14 cellular contexts compared by ENCODE assay signal in genomic region chr7:89837515-89837914, GRCh38.
DNase-seq lines count a peak whose midpoint lies in the region; ATAC-seq and TF ChIP-seq lines count a peak whose summit lies in the region.
"Had no signal": no experiment of that assay in that cellular context is flagged by ENCODE, and none has a peak within 500 bp of the region (broad histone marks: within the 10 kb centered on the region; RNA-seq: fewer than 3 reads in every experiment).

No MANE protein-coding gene starts in this region.

- no peaks in the 10 kb centered on the region for H3K36me3 ChIP-seq in MG63
- H3K36me3 ChIP-seq: tibial artery had no signal

- no peak for TF ChIP-seq CTCF in astrocyte of the cerebellum (IDR thresholded peaks at IDR 0.05; ENCODE audit: low read depth, low read length, missing control alignments)

- no peak overlapping the region for H3K4me3 Mint-ChIP-seq in stimulated activated effector memory CD8-positive, alpha-beta T cell treated with anti-CD3 and anti-CD28 coated beads, Interleukin-12 subunit alpha, Interleukin-12 subunit beta, amount 100 ng/mL, for 72 hours
- H3K4me3 Mint-ChIP-seq: activated naive CD8-positive, alpha-beta T cell treated with anti-CD3 and anti-CD28 coated beads, Interleukin-2, amount 50 U/mL, for 24 hours; effector memory CD8-positive, alpha-beta T cell; mesothelial cell of epicardium had no signal

- no peaks in the 10 kb centered on the region for H3K9me3 ChIP-seq in MG63
- H3K9me3 ChIP-seq: tibial artery had no signal

- H3K27me3 ChIP-seq in MG63 = no peaks in the 10 kb centered on the region
- H3K27me3 ChIP-seq: tibial artery had no signal

- no peak overlapping the region for H3K27ac Mint-ChIP-seq in stimulated activated effector memory CD8-positive, alpha-beta T cell treated with anti-CD3 and anti-CD28 coated beads, Interleukin-12 subunit alpha, Interleukin-12 subunit beta, amount 100 ng/mL, for 72 hours
- H3K27ac Mint-ChIP-seq: activated naive CD8-positive, alpha-beta T cell treated with anti-CD3 and anti-CD28 coated beads, Interleukin-2, amount 50 U/mL, for 24 hours; effector memory CD8-positive, alpha-beta T cell; mesothelial cell of epicardium had no signal

- no peaks in the 10 kb centered on the region for H3K4me1 Mint-ChIP-seq in stimulated activated effector memory CD8-positive, alpha-beta T cell treated with anti-CD3 and anti-CD28 coated beads, Interleukin-12 subunit alpha, Interleukin-12 subunit beta, amount 100 ng/mL, for 72 hours
- H3K4me1 Mint-ChIP-seq: activated naive CD8-positive, alpha-beta T cell treated with anti-CD3 and anti-CD28 coated beads, Interleukin-2, amount 50 U/mL, for 24 hours had no signal

- in situ Hi-C loops in astrocyte of the cerebellum (cut with HindIII; ENCODE audit: low sequenced_read_pairs) = no loop called here

- DNase-seq in AG08395 (ENCODE audit: low spot score) (peak; percentile 14), MG63 (peak; percentile 61), astrocyte of the cerebellum (ENCODE audit: low read depth) (peak; percentile 80), kidney tubule cell (ENCODE audit: low spot score) (peak; percentile 55)
- DNase-seq in stimulated activated effector memory CD8-positive, alpha-beta T cell treated with anti-CD3 and anti-CD28 coated beads, Interleukin-12 subunit alpha, Interleukin-12 subunit beta, amount 100 ng/mL, for 72 hours (ENCODE audit: low spot score in 2 of 2) = no peak
- DNase-seq: activated naive CD8-positive, alpha-beta T cell treated with anti-CD3 and anti-CD28 coated beads, Interleukin-2, amount 50 U/mL, for 24 hours; effector memory CD8-positive, alpha-beta T cell; NCI-H1105; T-helper 2 cell; tibial artery had no signal

- no peaks in the 10 kb centered on the region for H3K36me3 Mint-ChIP-seq in stimulated activated effector memory CD8-positive, alpha-beta T cell treated with anti-CD3 and anti-CD28 coated beads, Interleukin-12 subunit alpha, Interleukin-12 subunit beta, amount 100 ng/mL, for 72 hours
- H3K36me3 Mint-ChIP-seq: mesothelial cell of epicardium had no signal

- no peaks in the 10 kb centered on the region for H3K9me3 Mint-ChIP-seq in stimulated activated effector memory CD8-positive, alpha-beta T cell treated with anti-CD3 and anti-CD28 coated beads, Interleukin-12 subunit alpha, Interleukin-12 subunit beta, amount 100 ng/mL, for 72 hours
- H3K9me3 Mint-ChIP-seq: activated naive CD8-positive, alpha-beta T cell treated with anti-CD3 and anti-CD28 coated beads, Interleukin-2, amount 50 U/mL, for 24 hours; mesothelial cell of epicardium had no signal

- no peak for ATAC-seq in stimulated activated effector memory CD8-positive, alpha-beta T cell treated with anti-CD3 and anti-CD28 coated beads, Interleukin-12 subunit alpha, Interleukin-12 subunit beta, amount 100 ng/mL, for 72 hours
- ATAC-seq in HG02973 (IDR thresholded peaks at IDR 0.05; ENCODE audit: unreplicated experiment) (no peak), HG03139 (IDR thresholded peaks at IDR 0.05; ENCODE audit: unreplicated experiment) (no peak), GM19035 (IDR thresholded peaks at IDR 0.05; ENCODE audit: unreplicated experiment) (no peak)
- ATAC-seq: activated naive CD8-positive, alpha-beta T cell treated with anti-CD3 and anti-CD28 coated beads, Interleukin-2, amount 50 U/mL, for 24 hours; effector memory CD8-positive, alpha-beta T cell had no signal

- no peak overlapping the region for H3K4me3 ChIP-seq in MG63
- H3K4me3 ChIP-seq in astrocyte of the cerebellum (ENCODE audit: low read depth, low read length) = no peak overlapping the region
- H3K4me3 ChIP-seq: tibial artery had no signal

Comparison
In these comparisons a context has a peak if more than half of its experiments do, and no peak if none do; other contexts are left out.
1. DNase-seq: peak in AG08395 (single experiment), MG63 (single experiment), astrocyte of the cerebellum (single experiment) and kidney tubule cell (single experiment); none in stimulated activated effector memory CD8-positive, alpha-beta T cell treated with anti-CD3 and anti-CD28 coated beads, Interleukin-12 subunit alpha, Interleukin-12 subunit beta, amount 100 ng/mL, for 72 hours (0 of 2).